19 cellular contexts compared by ENCODE assay signal in the genomic region with DNA sequence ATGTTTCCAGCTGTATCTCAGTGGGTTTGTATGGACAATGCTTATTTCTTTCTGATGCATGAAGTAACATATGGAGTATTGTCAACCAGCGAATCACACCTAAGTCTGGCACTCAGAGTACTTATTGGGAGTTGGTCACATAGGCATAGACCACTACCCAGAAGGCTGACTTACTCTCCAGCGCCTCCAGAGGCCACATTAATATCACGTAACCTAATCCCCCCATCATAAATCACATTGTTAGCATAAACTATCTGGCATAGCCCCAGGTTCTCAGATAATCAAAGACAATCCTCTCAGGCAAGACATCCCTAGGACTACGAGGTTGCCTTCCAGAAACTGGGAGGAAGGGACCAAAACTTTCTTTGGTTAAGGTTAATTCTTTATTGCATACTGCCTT.
A peak's percentile ranks its signal among the peaks of the same experiment; 100 is the strongest.
DNase-seq lines count a peak whose midpoint lies in the region; TF ChIP-seq lines count a peak whose summit lies in the region.
"Had no signal": no experiment of that assay in that cellular context is flagged by ENCODE, and none has a peak within 500 bp of the region (broad histone marks: within the 10 kb centered on the region; RNA-seq: fewer than 3 reads in every experiment).

No MANE protein-coding gene starts in this region.

- POLR2A ChIA-PET in MCF 10A (lab: Yijun Ruan, JAX), result no interaction called here

- H3K9me3 ChIP-seq in breast epithelium, result no peaks in the 10 kb centered on the region
- H3K9me3 ChIP-seq: heart right ventricle, left lung had no signal

- no peak overlapping the region for H3K27ac ChIP-seq in breast epithelium
- H3K27ac ChIP-seq in VCaP, result no peak overlapping the region
- H3K27ac ChIP-seq: epithelial cell of prostate, heart right ventricle, left lung, SJSA1 had no signal

- H3K4me3 ChIP-seq in breast epithelium (no peak overlapping the region), retinal pigment epithelial cell (ENCODE audit: low read length) (no peak overlapping the region)
- H3K4me3 ChIP-seq: heart right ventricle, left lung, SJSA1 had no signal

- H3K27me3 ChIP-seq in breast epithelium, result no peaks in the 10 kb centered on the region
- H3K27me3 ChIP-seq: heart right ventricle, left lung, SJSA1 had no signal

- H3K36me3 ChIP-seq in breast epithelium, result no peaks in the 10 kb centered on the region
- H3K36me3 ChIP-seq: heart right ventricle, left lung, SJSA1 had no signal

- peak; percentile 4 for DNase-seq in MCF 10A (ENCODE audit: unreplicated experiment)
- DNase-seq in breast epithelium (ENCODE audit: low spot score in 2 of 2), result no peak
- DNase-seq in HT-29 (ENCODE audit: low spot score), result peak; percentile 16
- DNase-seq in retinal pigment epithelial cell (ENCODE audit: low read depth), result no peak
- no peak for DNase-seq in Calu3
- no peak for DNase-seq in NCI-H1930 (lab: John Stamatoyannopoulos, UW)
- no peak for DNase-seq in T-helper 1 cell
- DNase-seq: DMS79; heart right ventricle; left lung; naive thymus-derived CD4-positive, alpha-beta T cell; NCI-H1105; NCI-H774; stimulated activated CD4-positive, alpha-beta T cell treated with anti-CD3 and anti-CD28 coated beads, Interleukin-4, amount 100 ng/mL, for 4 hours had no signal

- H3K36me3 Mint-ChIP-seq in MCF 10A (ENCODE audit: insufficient read depth, unreplicated experiment) (no peaks in the 10 kb centered on the region), Calu3 (ENCODE audit: insufficient read depth, unreplicated experiment) (no peaks in the 10 kb centered on the region)
- H3K36me3 Mint-ChIP-seq: activated naive CD8-positive, alpha-beta T cell; naive thymus-derived CD4-positive, alpha-beta T cell; stimulated activated memory B cell treated with anti-CD40 and anti-IgM and Interleukin-4, amounts not matched to agents 10 μg/mL and 1 μg/mL and 100 μg/mL, for 72 hours had no signal

- no peak for TF ChIP-seq POLR2A in breast epithelium (IDR thresholded peaks at IDR 0.05)

- no peak overlapping the region for H3K27ac Mint-ChIP-seq in MCF 10A (ENCODE audit: low read depth, unreplicated experiment)
- no peak overlapping the region for H3K27ac Mint-ChIP-seq in Calu3 (ENCODE audit: unreplicated experiment)
- H3K27ac Mint-ChIP-seq: activated naive CD8-positive, alpha-beta T cell; naive thymus-derived CD4-positive, alpha-beta T cell; stimulated activated memory B cell treated with anti-CD40 and anti-IgM and Interleukin-4, amounts not matched to agents 10 μg/mL and 1 μg/mL and 100 μg/mL, for 72 hours had no signal

- no peaks in the 10 kb centered on the region for H3K4me1 ChIP-seq in breast epithelium
- H3K4me1 ChIP-seq: heart right ventricle, left lung, SJSA1 had no signal

- BruUV-seq in MCF 10A (replicated peaks; lab: Mats Ljungman, UMichigan), result no TSS peak
- BruUV-seq in Calu3 (replicated peaks; lab: Mats Ljungman, UMichigan), result no TSS peak

- H3K4me1 Mint-ChIP-seq in MCF 10A (ENCODE audit: insufficient read depth, unreplicated experiment), result no peaks in the 10 kb centered on the region
- H3K4me1 Mint-ChIP-seq in Calu3 (ENCODE audit: low read depth, unreplicated experiment), result no peaks in the 10 kb centered on the region
- H3K4me1 Mint-ChIP-seq: naive thymus-derived CD4-positive, alpha-beta T cell; stimulated activated memory B cell treated with anti-CD40 and anti-IgM and Interleukin-4, amounts not matched to agents 10 μg/mL and 1 μg/mL and 100 μg/mL, for 72 hours had no signal

- intact Hi-C loops in MCF 10A (cut with micrococcal nuclease) (no loop called here), breast epithelium (cut with DNase I; ENCODE audit: low total_unique reads) (no loop called here), Calu3 (cut with micrococcal nuclease; ENCODE audit: unreplicated experiment) (no loop called here)

- no peaks in the 10 kb centered on the region for H3K27me3 Mint-ChIP-seq in MCF 10A (ENCODE audit: insufficient read depth, unreplicated experiment)
- no peaks in the 10 kb centered on the region for H3K27me3 Mint-ChIP-seq in Calu3 (ENCODE audit: unreplicated experiment)
- H3K27me3 Mint-ChIP-seq: activated naive CD8-positive, alpha-beta T cell; naive thymus-derived CD4-positive, alpha-beta T cell; stimulated activated memory B cell treated with anti-CD40 and anti-IgM and Interleukin-4, amounts not matched to agents 10 μg/mL and 1 μg/mL and 100 μg/mL, for 72 hours had no signal

- H3K9me3 Mint-ChIP-seq in MCF 10A (ENCODE audit: unreplicated experiment) (no peaks in the 10 kb centered on the region), Calu3 (ENCODE audit: low read depth, unreplicated experiment) (no peaks in the 10 kb centered on the region)
- H3K9me3 Mint-ChIP-seq: stimulated activated memory B cell treated with anti-CD40 and anti-IgM and Interleukin-4, amounts not matched to agents 10 μg/mL and 1 μg/mL and 100 μg/mL, for 72 hours had no signal

- H3K4me3 Mint-ChIP-seq in MCF 10A (ENCODE audit: unreplicated experiment) (no peak overlapping the region), Calu3 (ENCODE audit: low read depth, unreplicated experiment) (no peak overlapping the region)
- H3K4me3 Mint-ChIP-seq: activated naive CD8-positive, alpha-beta T cell; naive thymus-derived CD4-positive, alpha-beta T cell; stimulated activated memory B cell treated with anti-CD40 and anti-IgM and Interleukin-4, amounts not matched to agents 10 μg/mL and 1 μg/mL and 100 μg/mL, for 72 hours had no signal

- CTCF ChIA-PET in MCF 10A (lab: Yijun Ruan, JAX), result interaction anchor here (2.0 kb wide), 1 partner anchor 16 kb away, joined by 6 read pairs; no protein-coding TSS in a partner anchor
- CTCF ChIA-PET in Calu3 (lab: Charles Lee), result no interaction called here

- TF ChIP-seq CTCF in MCF 10A (IDR thresholded peaks at IDR 0.05; ENCODE audit: unreplicated experiment) (no peak), breast epithelium (IDR thresholded peaks at IDR 0.05) (no peak), VCaP (conservative IDR thresholded peaks at IDR 0.05) (peak; percentile 11), retinal pigment epithelial cell (conservative IDR thresholded peaks at IDR 0.05; ENCODE audit: low read depth, low read length) (peak; percentile 22), Calu3 (IDR thresholded peaks at IDR 0.05; ENCODE audit: unreplicated experiment) (no peak)

Comparison
In these comparisons a context has a peak if more than half of its experiments do, and no peak if none do; other contexts are left out.
1. DNase-seq: peak in MCF 10A (single experiment) and HT-29 (single experiment); none in breast epithelium (0 of 2), retinal pigment epithelial cell (single experiment), Calu3 (single experiment), NCI-H1930 (0 of 2) and T-helper 1 cell (0 of 5).
2. CTCF ChIP-seq: peak in VCaP (single experiment) and retinal pigment epithelial cell (single experiment); none in MCF 10A (single experiment), breast epithelium (0 of 3) and Calu3 (single experiment).